ENCODE assay signal across 17 cellular contexts in genomic region chr5:64971990-64972389, GRCh38.
DNase-seq lines count a peak whose midpoint lies in the region; ATAC-seq and TF ChIP-seq lines count a peak whose summit lies in the region.
"Had no signal": no experiment of that assay in that cellular context is flagged by ENCODE, and none has a peak within 500 bp of the region (broad histone marks: within the 10 kb centered on the region; RNA-seq: fewer than 3 reads in every experiment).

No MANE protein-coding gene starts in this region.

- H3K36me3 ChIP-seq in GM23248 (ENCODE audit: low read depth) = no peaks in the 10 kb centered on the region
- peaks cover 3% of the 10 kb centered on the region for H3K36me3 ChIP-seq in IMR-90 (ENCODE audit: control insufficient read depth, insufficient read depth, low read length)
- peaks cover under 1% of the 10 kb centered on the region for H3K36me3 ChIP-seq in smooth muscle cell (ENCODE audit: low read depth)

- H2AK5ac ChIP-seq in IMR-90 (ENCODE audit: low read depth, low read length) = no peak overlapping the region

- no TSS peak for BruUV-seq in IMR-90 (replicated peaks; lab: Mats Ljungman, UMichigan)

- H3F3A ChIP-seq in GM23248 (ENCODE audit: insufficient read depth) = no peaks in the 10 kb centered on the region
- H3F3A ChIP-seq in smooth muscle cell (ENCODE audit: low read depth) = no peaks in the 10 kb centered on the region

- H3K4me1 ChIP-seq in GM23248 (ENCODE audit: insufficient read depth) (peaks cover 8% of the 10 kb centered on the region; the same call in 1 of the 2 replicates), IMR-90 (ENCODE audit: control insufficient read depth, insufficient read depth, low read length) (no peaks in the 10 kb centered on the region; the same call in 1 of the 2 replicates), smooth muscle cell (ENCODE audit: low read depth) (no peaks in the 10 kb centered on the region)
- H3K4me1 ChIP-seq: Caco-2 had no signal

- H2AFZ ChIP-seq in GM23248 (0 out of 2 replicates have a peak overlapping the region, but pooled peaks have one; percentile 3), IMR-90 (replicated peaks; ENCODE audit: low read length, poor library complexity) (no peak overlapping the region), smooth muscle cell (ENCODE audit: low read depth) (no peak overlapping the region)

- no peak for TF ChIP-seq POLR2A in IMR-90 (IDR thresholded peaks at IDR 0.05; ENCODE audit: low read depth, low read length)

- H2BK20ac ChIP-seq in IMR-90 (ENCODE audit: low read depth, low read length) = 0 out of 2 replicates have a peak overlapping the region, but pooled peaks have one; percentile 21

- H3K27me3 ChIP-seq in GM23248 (replicated peaks; ENCODE audit: insufficient read depth) (no peaks in the 10 kb centered on the region), IMR-90 (ENCODE audit: control insufficient read depth, insufficient read depth, low read length) (no peaks in the 10 kb centered on the region), smooth muscle cell (ENCODE audit: low read depth) (no peaks in the 10 kb centered on the region)
- H3K27me3 ChIP-seq: BLaER1 had no signal

- H3K9me3 Mint-ChIP-seq in activated CD4-positive, alpha-beta T cell treated with anti-CD3 and anti-CD28 coated beads, Interleukin-2, amount 10 ng/mL, durations not matched to agents 7 days and 5 days = no peaks in the 10 kb centered on the region
- H3K9me3 Mint-ChIP-seq: CD8-positive, alpha-beta T cell; H9 had no signal

- no peak overlapping the region for H2AK9ac ChIP-seq in IMR-90 (replicated peaks; ENCODE audit: low read depth, low read length, poor library complexity)

- no peak overlapping the region for H3K27ac Mint-ChIP-seq in activated CD4-positive, alpha-beta T cell treated with anti-CD3 and anti-CD28 coated beads, Interleukin-2, amount 10 ng/mL, durations not matched to agents 7 days and 5 days
- H3K27ac Mint-ChIP-seq: B cell; CD4-positive, CD25-positive, alpha-beta regulatory T cell; CD8-positive, alpha-beta T cell; H9 had no signal

- H3K9ac ChIP-seq in GM23248 = no peak overlapping the region
- H3K9ac ChIP-seq in IMR-90 (ENCODE audit: low read depth, low read length) = no peak overlapping the region
- H3K9ac ChIP-seq in smooth muscle cell (ENCODE audit: low read depth) = no peak overlapping the region
- H3K9ac ChIP-seq: BLaER1 had no signal

- H3K9me1 ChIP-seq in IMR-90 (ENCODE audit: insufficient read depth, low read length) = no peaks in the 10 kb centered on the region

- WGBS in GM23248 (ENCODE audit: low coverage in 1 of 2, low lambda C conversion rate in 2 of 2, missing lambda C conversion rate in 2 of 2), 2 experiments = 66 to 71% methylated on average over 3 of the region's 3 CpGs
- WGBS in IMR-90 (ENCODE audit: extremely low coverage in 2 of 2, insufficient read length in 1 of 2), 2 experiments = no CpG with 5 or more reads among the region's 3 CpGs
- WGBS in smooth muscle cell (ENCODE audit: low lambda C conversion rate) = 68% methylated on average over 3 of the region's 3 CpGs

- peaks cover 2% of the 10 kb centered on the region for H3K4me1 Mint-ChIP-seq in activated CD4-positive, alpha-beta T cell treated with anti-CD3 and anti-CD28 coated beads, Interleukin-2, amount 10 ng/mL, durations not matched to agents 7 days and 5 days

- H3K9me3 ChIP-seq in GM23248 (ENCODE audit: low read depth) = no peaks in the 10 kb centered on the region
- no peaks in the 10 kb centered on the region for H3K9me3 ChIP-seq in IMR-90 (ENCODE audit: control insufficient read depth, insufficient read depth, low read length)
- no peaks in the 10 kb centered on the region for H3K9me3 ChIP-seq in smooth muscle cell (replicated peaks; ENCODE audit: low read depth)
- H3K9me3 ChIP-seq: BLaER1, Caco-2 had no signal

- peak overlapping the region; percentile 25; the same call in 1 of the 2 replicates for H3K4ac ChIP-seq in IMR-90 (ENCODE audit: low read depth, low read length)

- no peak overlapping the region; the same call in 1 of the 2 replicates for H3K14ac ChIP-seq in IMR-90 (replicated peaks; ENCODE audit: low read depth, low read length)

- no peak overlapping the region for H3K4me2 ChIP-seq in GM23248 (ENCODE audit: unreplicated experiment)
- no peak overlapping the region for H3K4me2 ChIP-seq in IMR-90 (ENCODE audit: low read depth, low read length)
- peak overlapping the region; percentile 49 for H3K4me2 ChIP-seq in smooth muscle cell
- H3K4me2 ChIP-seq: BLaER1 had no signal

- no peaks in the 10 kb centered on the region for H4K20me1 ChIP-seq in GM23248 (ENCODE audit: insufficient read depth)
- no peaks in the 10 kb centered on the region for H4K20me1 ChIP-seq in IMR-90 (ENCODE audit: insufficient read depth, low read length)
- H4K20me1 ChIP-seq in smooth muscle cell (ENCODE audit: low read depth) = no peaks in the 10 kb centered on the region
- H4K20me1 ChIP-seq: BLaER1 had no signal

- in situ Hi-C loops in GM23248 (cut with MboI) = no loop called here
- in situ Hi-C loops in IMR-90 (cut with MboI; ENCODE audit: low sequenced_read_pairs) = no loop called here

- H3K9me2 ChIP-seq in GM23248 (ENCODE audit: insufficient read depth) = no peaks in the 10 kb centered on the region

- H3K36me3 Mint-ChIP-seq in activated CD4-positive, alpha-beta T cell treated with anti-CD3 and anti-CD28 coated beads, Interleukin-2, amount 10 ng/mL, durations not matched to agents 7 days and 5 days (ENCODE audit: low read depth) = peaks cover 21% of the 10 kb centered on the region

- H3K79me2 ChIP-seq in GM23248 (ENCODE audit: insufficient read depth) (no peaks in the 10 kb centered on the region), smooth muscle cell (ENCODE audit: low read depth) (no peaks in the 10 kb centered on the region)

- CTCF ChIA-PET in IMR-90 (lab: Yijun Ruan, JAX) = no interaction called here
- CTCF ChIA-PET in activated CD4-positive, alpha-beta T cell treated with anti-CD3 and anti-CD28 coated beads, Interleukin-2, amount 10 ng/mL, durations not matched to agents 7 days and 5 days (lab: Charles Lee) = interaction anchor here (2.1 kb wide), 1 partner anchor 10 kb away, joined by 4 read pairs; no protein-coding TSS in a partner anchor

- no peak overlapping the region for H3K4me3 Mint-ChIP-seq in activated CD4-positive, alpha-beta T cell treated with anti-CD3 and anti-CD28 coated beads, Interleukin-2, amount 10 ng/mL, durations not matched to agents 7 days and 5 days
- H3K4me3 Mint-ChIP-seq: B cell; CD4-positive, CD25-positive, alpha-beta regulatory T cell; CD8-positive, alpha-beta T cell; H9 had no signal

- no peak overlapping the region for H4K91ac ChIP-seq in IMR-90 (ENCODE audit: insufficient read depth, low read depth, low read length)

- H2BK120ac ChIP-seq in IMR-90 (ENCODE audit: low read depth, low read length) = no peak overlapping the region; the same call in 1 of the 2 replicates

- H3K79me1 ChIP-seq in IMR-90 (ENCODE audit: low read depth in 1 of 2, low read length in 2 of 2) = no peaks in the 10 kb centered on the region

- H3K23ac ChIP-seq in IMR-90 (ENCODE audit: low read depth, low read length) = no peak overlapping the region

- H2BK15ac ChIP-seq in IMR-90 (ENCODE audit: low read depth, low read length) = peak overlapping the region; percentile 19; the same call in 2 of the 3 replicates

- TF ChIP-seq CTCF in IMR-90 (conservative IDR thresholded peaks at IDR 0.05; ENCODE audit: low read depth, low read length) (no peak), omental fat pad (IDR thresholded peaks at IDR 0.05) (no peak), smooth muscle cell (IDR thresholded peaks at IDR 0.05; ENCODE audit: borderline replicate concordance, insufficient read depth, poor library complexity, severe bottlenecking) (no peak)

- H3K18ac ChIP-seq in IMR-90 (ENCODE audit: low read depth, low read length) = peak overlapping the region; percentile 50; the same call in 1 of the 2 replicates

- H3K27me3 Mint-ChIP-seq in activated CD4-positive, alpha-beta T cell treated with anti-CD3 and anti-CD28 coated beads, Interleukin-2, amount 10 ng/mL, durations not matched to agents 7 days and 5 days = no peaks in the 10 kb centered on the region
- H3K27me3 Mint-ChIP-seq: B cell; CD4-positive, CD25-positive, alpha-beta regulatory T cell had no signal

- TF ChIP-seq RAD21 in IMR-90 (IDR thresholded peaks at IDR 0.05; ENCODE audit: low read length) = no peak

- ATAC-seq in IMR-90 (ENCODE audit: low read depth) = no peak
- ATAC-seq in omental fat pad (ENCODE audit: low FRiP score) = peak; percentile 52
- no peak for ATAC-seq in GM21786 (IDR thresholded peaks at IDR 0.05; ENCODE audit: unreplicated experiment)
- ATAC-seq: CD8-positive, alpha-beta T cell; HCT116 had no signal

- H4K8ac ChIP-seq in IMR-90 (ENCODE audit: low read depth in 2 of 2, low read length in 2 of 2) = no peak overlapping the region

- POLR2A ChIA-PET in IMR-90 (lab: Charles Lee; ENCODE audit: unreplicated experiment) = no interaction called here
- POLR2A ChIA-PET in activated CD4-positive, alpha-beta T cell treated with anti-CD3 and anti-CD28 coated beads, Interleukin-2, amount 10 ng/mL, durations not matched to agents 7 days and 5 days (lab: Charles Lee) = no interaction called here

- no peak overlapping the region for H3K56ac ChIP-seq in IMR-90 (ENCODE audit: extremely low read depth, insufficient read depth, low read length)

- H2BK5ac ChIP-seq in IMR-90 (ENCODE audit: low read depth, low read length, poor library complexity, severe bottlenecking) = peak overlapping the region; percentile 55

- peak overlapping the region; percentile 70; the same call in 1 of the 2 replicates for H4K5ac ChIP-seq in IMR-90 (ENCODE audit: low read depth, low read length)

- dilution Hi-C loops in IMR-90 (cut with HindIII; ENCODE audit: low sequenced_read_pairs, unreplicated experiment) = no loop called here

- 0 out of 2 replicates have a peak overlapping the region, but pooled peaks have one; percentile 17 for H3K27ac ChIP-seq in GM23248
- H3K27ac ChIP-seq in IMR-90 (ENCODE audit: insufficient read depth, low read length) = no peak overlapping the region
- peak overlapping the region; percentile 64 for H3K27ac ChIP-seq in smooth muscle cell (ENCODE audit: low read depth)
- H3K27ac ChIP-seq: C4-2B had no signal

- intact Hi-C loops in IMR-90 (cut with micrococcal nuclease) = no loop called here

- H3K4me3 ChIP-seq in GM23248 = no peak overlapping the region
- no peak overlapping the region for H3K4me3 ChIP-seq in IMR-90 (ENCODE audit: insufficient read depth, low read depth, low read length)
- H3K4me3 ChIP-seq in smooth muscle cell = no peak overlapping the region
- H3K4me3 ChIP-seq: BLaER1 had no signal

- DNase-seq in GM23248 = no peak
- DNase-seq in IMR-90 = no peak
- DNase-seq in omental fat pad (ENCODE audit: low spot score) = no peak
- DNase-seq in smooth muscle cell (lab: John Stamatoyannopoulos, UW; ENCODE audit: unreplicated experiment) = no peak
- DNase-seq in activated CD4-positive, alpha-beta T cell treated with anti-CD3 and anti-CD28 coated beads, Interleukin-2, amount 10 ng/mL, durations not matched to agents 7 days and 5 days = no peak
- DNase-seq in activated effector memory CD4-positive, alpha-beta T cell treated with anti-CD3 and anti-CD28 coated beads, Interleukin-2, amount 50 U/mL, for 16 hours = no peak
- DNase-seq: Caco-2; CD4-positive, CD25-positive, alpha-beta regulatory T cell; CD8-positive, alpha-beta T cell; DMS153; DND-41; H9 had no signal

TF ChIP-seq in IMR-90, 13 proteins besides CTCF, POLR2A, EP300 and RAD21 (continues in another document):
- TF ChIP-seq MAZ (IDR thresholded peaks at IDR 0.05; ENCODE audit: borderline replicate concordance, low read depth, low read length) = no peak
- TF ChIP-seq CHD1 (IDR thresholded peaks at IDR 0.05; ENCODE audit: low read depth, low read length) = no peak
